In the genomic region with DNA sequence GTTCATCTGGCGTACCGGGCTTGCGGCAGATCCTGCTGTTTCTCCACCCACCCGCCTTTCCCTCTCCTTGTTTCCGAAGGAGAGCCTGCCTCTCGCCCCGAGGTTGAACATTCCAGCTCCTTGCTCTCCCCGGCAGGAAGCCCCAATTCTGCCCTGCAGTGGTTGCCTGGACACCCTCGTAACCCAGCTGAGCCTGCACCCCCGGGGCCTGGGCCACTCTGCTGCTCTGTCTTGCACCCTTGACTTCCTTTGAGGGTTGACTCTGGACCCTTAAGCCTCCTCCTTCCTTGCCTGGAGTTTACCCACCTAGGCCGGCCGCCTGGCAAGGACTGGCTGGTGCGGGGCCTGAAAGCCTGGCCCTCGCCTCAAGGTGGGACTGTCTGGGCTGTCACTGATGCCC, we compare ENCODE assay signal across 15 cellular contexts. TPM values are rescaled to one million over a fixed set of nuclear protein-coding genes. Genes with fewer than 3 reads are reported as not detected.
DNase-seq lines count a peak whose midpoint lies in the region; ATAC-seq and TF ChIP-seq lines count a peak whose summit lies in the region.
"Had no signal": no experiment of that assay in that cellular context is flagged by ENCODE, and none has a peak within 500 bp of the region (broad histone marks: within the 10 kb centered on the region; RNA-seq: fewer than 3 reads in every experiment).

No MANE protein-coding gene starts in this region.

- peaks cover 27% of the 10 kb centered on the region for H3K4me1 Mint-ChIP-seq in activated naive CD8-positive, alpha-beta T cell treated with anti-CD3 and anti-CD28 coated beads, Interleukin-2, amount 50 U/mL, for 24 hours

- H3K36me3 Mint-ChIP-seq in activated naive CD8-positive, alpha-beta T cell treated with anti-CD3 and anti-CD28 coated beads, Interleukin-2, amount 50 U/mL, for 24 hours (ENCODE audit: low read depth) = no peaks in the 10 kb centered on the region

- H3K4me2 ChIP-seq in BLaER1 treated with 17β-estradiol and CSF1 and Interleukin-3, amounts not matched to agents 10 nM and 100 nM = peak overlapping the region; percentile 70 to 85 (median 80)
- H3K4me2 ChIP-seq in parathyroid adenoma (ENCODE audit: low read length) = no peak overlapping the region
- H3K4me2 ChIP-seq: GM23338, KMS-11, PC-9 had no signal

- H3K4me3 Mint-ChIP-seq in activated naive CD8-positive, alpha-beta T cell treated with anti-CD3 and anti-CD28 coated beads, Interleukin-2, amount 50 U/mL, for 24 hours = no peak overlapping the region
- H3K4me3 Mint-ChIP-seq: GM23338 had no signal

- DNase-seq in RWPE1 (ENCODE audit: low spot score) (no peak), left colon (no peak), D341Med (ENCODE audit: low spot score) (no peak), foreskin melanocyte (no peak)
- no peak for DNase-seq in activated naive CD8-positive, alpha-beta T cell treated with anti-CD3 and anti-CD28 coated beads, Interleukin-2, amount 50 U/mL, for 24 hours
- DNase-seq: NCI-H187, NCI-H345, NCI-H524 treated with DMSO at 0.1 percent for 48 hours, PC-9, SJCRH30 had no signal

- no peaks in the 10 kb centered on the region for H3K36me3 ChIP-seq in BLaER1 treated with 17β-estradiol and CSF1 and Interleukin-3, amounts not matched to agents 10 nM and 100 nM
- no peaks in the 10 kb centered on the region for H3K36me3 ChIP-seq in parathyroid adenoma (ENCODE audit: control insufficient read depth, insufficient read depth, low read length)
- H3K36me3 ChIP-seq: SJCRH30 had no signal

- peak overlapping the region in 8 of 11 experiments; percentile 8 to 58 (median 18); a peak in 9 of 22 replicates for H3K9ac ChIP-seq in BLaER1 treated with 17β-estradiol and CSF1 and Interleukin-3, amounts not matched to agents 10 nM and 100 nM
- no peak overlapping the region for H3K9ac ChIP-seq in parathyroid adenoma
- H3K9ac ChIP-seq: KMS-11 had no signal

- peak overlapping the region; percentile 20 for H2AFZ ChIP-seq in parathyroid adenoma
- H2AFZ ChIP-seq: GM23338, PC-9 had no signal

- TF ChIP-seq CTCF in RWPE1 (conservative IDR thresholded peaks at IDR 0.05; ENCODE audit: low read depth) = no peak
- no peak for TF ChIP-seq CTCF in parathyroid adenoma (IDR thresholded peaks at IDR 0.05)

- H3K27me3 Mint-ChIP-seq in activated naive CD8-positive, alpha-beta T cell treated with anti-CD3 and anti-CD28 coated beads, Interleukin-2, amount 50 U/mL, for 24 hours = peaks cover 19% of the 10 kb centered on the region

- H3K4me1 ChIP-seq in BLaER1 treated with 17β-estradiol and CSF1 and Interleukin-3, amounts not matched to agents 10 nM and 100 nM = peaks cover 53 to 68% (median 57%) of the 10 kb centered on the region in 10 experiments
- peaks cover 3% of the 10 kb centered on the region for H3K4me1 ChIP-seq in parathyroid adenoma

- H3K79me2 ChIP-seq in parathyroid adenoma = no peaks in the 10 kb centered on the region

- CTCF ChIA-PET in RWPE1 (lab: Yijun Ruan, JAX) = interaction anchor here (0.6 to 1.5 kb wide), 3 partner anchors 44 to 88 kb away, joined by 3 read pairs; no protein-coding TSS in a partner anchor

- no peak overlapping the region for H3K27ac Mint-ChIP-seq in activated naive CD8-positive, alpha-beta T cell treated with anti-CD3 and anti-CD28 coated beads, Interleukin-2, amount 50 U/mL, for 24 hours
- H3K27ac Mint-ChIP-seq: GM23338 had no signal

- peaks cover 0 to 27% (median 11%) of the 10 kb centered on the region in 11 experiments; a peak in 13 of 22 replicates for H3K27me3 ChIP-seq in BLaER1 treated with 17β-estradiol and CSF1 and Interleukin-3, amounts not matched to agents 10 nM and 100 nM
- no peaks in the 10 kb centered on the region for H3K27me3 ChIP-seq in parathyroid adenoma (ENCODE audit: control insufficient read depth, insufficient read depth, low read length)
- H3K27me3 ChIP-seq: SJCRH30 had no signal

- peaks cover 6% of the 10 kb centered on the region for H3K9me3 Mint-ChIP-seq in activated naive CD8-positive, alpha-beta T cell treated with anti-CD3 and anti-CD28 coated beads, Interleukin-2, amount 50 U/mL, for 24 hours
- H3K9me3 Mint-ChIP-seq: GM23338 had no signal

- POLR2A ChIA-PET in RWPE1 (lab: Yijun Ruan, JAX; ENCODE audit: low non-redundant PET) = no interaction called here

- H3K4me3 ChIP-seq in BLaER1 treated with 17β-estradiol and CSF1 and Interleukin-3, amounts not matched to agents 10 nM and 100 nM = peak overlapping the region in 1 of 10 experiments; percentile 37; a peak in 1 of 20 replicates
- no peak overlapping the region for H3K4me3 ChIP-seq in parathyroid adenoma (ENCODE audit: low read depth, low read length)
- H3K4me3 ChIP-seq: GM23338, PC-9, SJCRH30 had no signal

- peaks cover 0 to 13% (median 7%) of the 10 kb centered on the region in 11 experiments; a peak in 15 of 22 replicates for H3K9me3 ChIP-seq in BLaER1 treated with 17β-estradiol and CSF1 and Interleukin-3, amounts not matched to agents 10 nM and 100 nM (replicated peaks in 1 of 11)
- no peaks in the 10 kb centered on the region for H3K9me3 ChIP-seq in parathyroid adenoma (ENCODE audit: control insufficient read depth, low read length)

- intact Hi-C loops in left colon (cut with DNase I, micrococcal nuclease) = no loop called here

- ATAC-seq in left colon = peak; percentile 9
- no peak for ATAC-seq in activated naive CD8-positive, alpha-beta T cell treated with anti-CD3 and anti-CD28 coated beads, Interleukin-2, amount 50 U/mL, for 24 hours
- no peak for ATAC-seq in HG02763 (IDR thresholded peaks at IDR 0.05; ENCODE audit: unreplicated experiment)
- ATAC-seq: GM23338 had no signal

- H4K20me1 ChIP-seq in BLaER1 treated with 17β-estradiol and CSF1 and Interleukin-3, amounts not matched to agents 10 nM and 100 nM = peaks cover 0 to 4% (median 0%) of the 10 kb centered on the region in 11 experiments; a peak in 2 of 22 replicates

- peak overlapping the region in 10 of 11 experiments; percentile 14 to 72 (median 45); a peak in 16 of 22 replicates for H3K27ac ChIP-seq in BLaER1 treated with 17β-estradiol and CSF1 and Interleukin-3, amounts not matched to agents 10 nM and 100 nM
- H3K27ac ChIP-seq in RWPE1 = peak overlapping the region; percentile 85
- no peak overlapping the region for H3K27ac ChIP-seq in parathyroid adenoma
- H3K27ac ChIP-seq: KMS-11, PC-9, SJCRH30 had no signal

RNA-seq across cellular contexts. Expression of gene NCOR2, which starts 25.8 kb away (rescaled TPM):
- 100 to 1,000 TPM; 134 to 153 TPM for total RNA-seq in left colon
